Comparison of ENCODE assay signal across 1 cellular context in the genomic region with DNA sequence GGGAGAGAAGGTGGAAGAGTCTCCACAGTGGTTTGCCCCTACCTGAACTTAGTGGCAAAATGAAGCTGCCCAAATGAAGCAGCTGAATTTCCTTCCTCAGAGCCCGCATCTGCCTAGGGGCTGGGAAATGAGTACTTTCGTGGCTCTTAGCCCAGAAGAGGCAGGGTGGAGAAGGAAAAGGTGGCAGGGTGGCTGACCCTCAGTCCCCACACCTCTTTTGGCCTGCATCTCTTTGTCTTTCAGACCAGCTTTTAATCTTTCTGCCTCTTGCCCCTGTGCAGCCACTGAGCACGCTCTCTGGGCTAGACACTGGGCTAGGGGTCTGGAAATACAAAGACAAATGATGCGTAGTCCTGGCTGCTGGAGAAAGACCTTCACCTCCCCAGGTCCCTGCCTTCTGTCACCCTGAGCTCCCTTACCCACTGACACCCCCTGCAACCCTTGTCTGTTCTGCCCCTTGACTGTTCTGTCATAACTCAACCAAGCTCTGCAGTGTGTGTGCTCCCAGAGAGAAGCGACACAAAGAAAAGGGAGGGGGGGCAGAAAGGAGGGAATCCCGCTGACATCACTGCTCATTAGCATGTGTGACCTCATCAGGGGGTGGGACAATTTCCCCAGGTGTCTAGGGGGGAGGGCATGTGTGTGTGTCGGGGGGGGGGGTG.
TF ChIP-seq lines count a peak whose summit lies in the region.

No MANE protein-coding gene starts in this region.

TF ChIP-seq in K562, 482 proteins besides CTCF, POLR2A, EP300 and RAD21 (continued from another document):
- TF ChIP-seq NR4A1 (CRISPR knock-in tag; IDR thresholded peaks at IDR 0.05), result no peak
- no peak for TF ChIP-seq NR4A1 (tag; IDR thresholded peaks at IDR 0.05)
- TF ChIP-seq NRF1 (conservative IDR thresholded peaks at IDR 0.05 in 1 of 2, IDR thresholded peaks at IDR 0.05 in 1 of 2), result peak; percentile 41 to 44; a peak in 2 of 4 replicates
- no peak for TF ChIP-seq LEF1 (IDR thresholded peaks at IDR 0.05)
